In the genomic region with DNA sequence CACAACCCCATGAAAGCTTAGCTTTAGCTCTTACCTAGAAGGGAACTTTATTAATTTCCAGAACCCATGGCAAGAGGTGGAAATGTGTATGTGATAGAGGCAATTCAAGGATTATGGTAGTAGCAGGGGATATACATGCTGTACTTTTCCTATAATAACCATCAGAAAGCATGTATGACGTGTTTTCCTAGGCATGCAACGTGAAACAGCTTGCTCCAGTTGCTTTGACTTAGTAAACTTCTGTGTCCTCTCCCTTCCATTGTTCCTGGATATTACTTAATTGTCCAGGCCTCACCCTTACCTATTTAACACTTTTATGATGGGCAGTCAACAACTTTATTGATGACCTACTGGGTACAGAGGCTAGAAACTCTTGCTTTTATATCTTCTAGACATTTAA, we compare ENCODE assay signal across 24 cellular contexts.
"Had no signal": no experiment of that assay in that cellular context is flagged by ENCODE, and none has a peak within 500 bp of the region (broad histone marks: within the 10 kb centered on the region; RNA-seq: fewer than 3 reads in every experiment).

No MANE protein-coding gene starts in this region.

- H3K4me1 ChIP-seq: esophagus muscularis mucosa, foreskin keratinocyte, gastroesophageal sphincter, heart left ventricle, left lung, lower lobe of right lung had no signal

- H3K9me3 ChIP-seq: esophagus muscularis mucosa, gastroesophageal sphincter, heart left ventricle, lower lobe of right lung had no signal

- FAIRE-seq: colon, endometrium, frontal cortex, kidney had no signal

- H2AFZ ChIP-seq: hepatocyte had no signal

- H3K36me3 ChIP-seq: esophagus muscularis mucosa, gastroesophageal sphincter, heart left ventricle, left lung, lower lobe of right lung had no signal

- H3K4me3 ChIP-seq: esophagus muscularis mucosa, gastroesophageal sphincter, heart left ventricle, hepatocyte, left lung, lower lobe of right lung had no signal

- ATAC-seq: effector memory CD8-positive, alpha-beta T cell; foreskin keratinocyte; gastroesophageal sphincter; heart left ventricle; left lung; left ventricle myocardium superior; lower lobe of right lung had no signal

- H3K79me2 ChIP-seq: hepatocyte had no signal

- H3K27ac ChIP-seq: esophagus muscularis mucosa, foreskin keratinocyte, gastroesophageal sphincter, heart left ventricle, hepatocyte, left lung, lower lobe of right lung had no signal

- H3K27me3 ChIP-seq: esophagus muscularis mucosa, foreskin keratinocyte, gastroesophageal sphincter, heart left ventricle, hepatocyte, left lung had no signal

- DNase-seq: cortex of kidney; effector CD8-positive, alpha-beta T cell; effector memory CD8-positive, alpha-beta T cell; endodermal cell; erythroblast; heart left ventricle; hypothalamus; immature natural killer cell; islet precursor cell; kidney; kidney glomerular epithelial cell; left lung; left ventricle myocardium superior; lower lobe of right lung; mesendoderm; midbrain; naive B cell had no signal

- H3K4me2 ChIP-seq: hepatocyte had no signal
